ENCODE assay signal across 7 cellular contexts in the genomic region with DNA sequence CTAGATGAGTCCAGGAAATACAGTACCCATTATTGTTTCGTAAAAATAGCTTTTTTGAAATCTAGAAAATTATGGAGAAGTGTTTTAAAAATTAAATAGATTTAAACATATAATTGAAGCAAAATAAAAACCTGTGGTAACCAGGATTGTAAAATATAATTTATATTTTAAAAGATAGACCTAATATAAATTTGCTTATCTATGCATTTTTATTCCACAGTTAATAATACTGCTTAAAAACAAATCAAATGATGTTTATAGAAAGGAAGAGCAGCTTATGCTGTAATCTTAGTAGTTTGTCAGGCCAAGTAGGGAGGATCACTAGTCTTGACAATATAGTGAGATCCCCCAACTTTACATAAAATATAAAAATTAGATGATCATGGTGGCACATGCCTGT.
"Had no signal": no experiment of that assay in that cellular context is flagged by ENCODE, and none has a peak within 500 bp of the region (broad histone marks: within the 10 kb centered on the region; RNA-seq: fewer than 3 reads in every experiment).

No MANE protein-coding gene starts in this region.

- H3K27ac ChIP-seq: HL-60, KMS-11 had no signal

- DNase-seq: Karpas-422, Kasumi-1, KBM-7, KG1 had no signal

- FAIRE-seq: HTR-8/SVneo had no signal

- H3K4me2 ChIP-seq: KMS-11 had no signal

- H3K9ac ChIP-seq: KMS-11 had no signal
